Comparison of ENCODE assay signal across 14 cellular contexts in genomic region chr9:87612536-87612935, GRCh38.
A peak's percentile ranks its signal among the peaks of the same experiment; 100 is the strongest.
DNase-seq lines count a peak whose midpoint lies in the region; ATAC-seq and TF ChIP-seq lines count a peak whose summit lies in the region.
"Had no signal": no experiment of that assay in that cellular context is flagged by ENCODE, and none has a peak within 500 bp of the region (broad histone marks: within the 10 kb centered on the region; RNA-seq: fewer than 3 reads in every experiment).

No MANE protein-coding gene starts in this region.

- H3K9ac ChIP-seq in endodermal cell (ENCODE audit: extremely low read depth, low read length, poor library complexity, severe bottlenecking): no peak overlapping the region

- H3K4me3 ChIP-seq in endodermal cell (ENCODE audit: low read length): no peak overlapping the region

- H3K9me3 Mint-ChIP-seq in WTC11 (peaks cover 8% of the 10 kb centered on the region), endodermal cell (no peaks in the 10 kb centered on the region), nephron (no peaks in the 10 kb centered on the region)

- DNase-seq in WTC11 (ENCODE audit: low spot score) (no peak), endodermal cell (peak; percentile 10), dermis blood vessel endothelial cell (no peak), SHP77 treated with DMSO at 0.1 percent for 48 hours (lab: John Stamatoyannopoulos, UW) (no peak)
- DNase-seq: C1 segment of cervical spinal cord, KBM-7, NCI-H1092, NCI-H345, NCI-H69, PC-3 had no signal

- TF ChIP-seq CTCF in WTC11 (IDR thresholded peaks at IDR 0.05) (no peak), endodermal cell (conservative IDR thresholded peaks at IDR 0.05) (no peak), nephron (IDR thresholded peaks at IDR 0.05; ENCODE audit: unreplicated experiment in 3 of 3) (no peak)

- no peaks in the 10 kb centered on the region for H3K27me3 ChIP-seq in endodermal cell (ENCODE audit: control insufficient read depth, insufficient read depth, low read length, poor library complexity, severe bottlenecking)

- ATAC-seq in WTC11: no peak
- no peak for ATAC-seq in HG03520 (IDR thresholded peaks at IDR 0.05; ENCODE audit: unreplicated experiment)
- ATAC-seq in GM19035 (IDR thresholded peaks at IDR 0.05; ENCODE audit: unreplicated experiment): no peak
- ATAC-seq: PC-3, Right ventricle myocardium inferior had no signal

- no peaks in the 10 kb centered on the region for H3K4me1 ChIP-seq in endodermal cell (ENCODE audit: control insufficient read depth, insufficient read depth, low read length)

- POLR2A ChIA-PET in WTC11 (lab: Charles Lee): no interaction called here

- WGBS in endodermal cell (ENCODE audit: insufficient coverage in 1 of 2, insufficient read length in 1 of 2), 2 experiments: 95 to 100% methylated on average over 1 to 3 of the region's 3 CpGs

- H3K36me3 Mint-ChIP-seq in WTC11 (peaks cover 75% of the 10 kb centered on the region), endodermal cell (ENCODE audit: low read depth) (peaks cover 67% of the 10 kb centered on the region), nephron (ENCODE audit: low read depth) (peaks cover 80% of the 10 kb centered on the region)

- H3K27me3 Mint-ChIP-seq in WTC11 (ENCODE audit: low read depth) (no peaks in the 10 kb centered on the region), endodermal cell (ENCODE audit: insufficient read depth) (no peaks in the 10 kb centered on the region), nephron (ENCODE audit: low read depth) (no peaks in the 10 kb centered on the region)

- no peaks in the 10 kb centered on the region for H3K9me3 ChIP-seq in endodermal cell (ENCODE audit: control insufficient read depth, low read length)

- CTCF ChIA-PET in WTC11 (lab: Charles Lee): no interaction called here

- no peak overlapping the region for H3K27ac ChIP-seq in endodermal cell (ENCODE audit: low read depth, low read length)

- H3K4me1 Mint-ChIP-seq in WTC11 (peaks cover 62% of the 10 kb centered on the region), endodermal cell (peaks cover 17% of the 10 kb centered on the region), nephron (peaks cover 37% of the 10 kb centered on the region)

- H3K27ac Mint-ChIP-seq in WTC11: 0 out of 2 replicates have a peak overlapping the region, but pooled peaks have one; percentile 17
- no peak overlapping the region for H3K27ac Mint-ChIP-seq in endodermal cell
- peak overlapping the region; percentile 57 to 94 (median 94) for H3K27ac Mint-ChIP-seq in nephron

- H3K36me3 ChIP-seq in endodermal cell (ENCODE audit: control insufficient read depth, insufficient read depth, low read length): peaks cover 84% of the 10 kb centered on the region

- no peak overlapping the region for H3K4me3 Mint-ChIP-seq in WTC11
- no peak overlapping the region for H3K4me3 Mint-ChIP-seq in endodermal cell
- no peak overlapping the region for H3K4me3 Mint-ChIP-seq in nephron

TF ChIP-seq in WTC11, 78 proteins besides CTCF, POLR2A, EP300 and RAD21:
- no peak for TF ChIP-seq MLX (CRISPR knock-in tag; IDR thresholded peaks at IDR 0.05)
- no peak for TF ChIP-seq ZNF232 (CRISPR knock-in tag; IDR thresholded peaks at IDR 0.05)
- no peak for TF ChIP-seq AR (CRISPR knock-in tag; IDR thresholded peaks at IDR 0.05)
- no peak for TF ChIP-seq NR3C1 (CRISPR knock-in tag; conservative IDR thresholded peaks at IDR 0.05; ENCODE audit: low read depth)
- no peak for TF ChIP-seq ZMAT4 (CRISPR knock-in tag; IDR thresholded peaks at IDR 0.05)
- TF ChIP-seq SMAD4 (CRISPR knock-in tag; IDR thresholded peaks at IDR 0.05): no peak
TF ChIP-seq in WTC11: peak in this region for 0.
